In genomic region chr12:92737855-92738850, GRCh38 we compare ENCODE assay signal across 26 cellular contexts. TPM values are rescaled to one million over a fixed set of nuclear protein-coding genes. Genes with fewer than 3 reads are reported as not detected.
"Had no signal": no experiment of that assay in that cellular context is flagged by ENCODE, and none has a peak within 500 bp of the region (broad histone marks: within the 10 kb centered on the region; RNA-seq: fewer than 3 reads in every experiment).

No MANE protein-coding gene starts in this region.

- ATAC-seq: effector memory CD8-positive, alpha-beta T cell; left colon; naive thymus-derived CD8-positive, alpha-beta T cell; sciatic nerve; stimulated activated naive B cell treated with anti-CD40 and anti-IgM and Interleukin-4, amounts not matched to agents 10 μg/mL and 1 μg/mL and 100 μg/mL, for 72 hours; stimulated activated naive CD8-positive, alpha-beta T cell treated with anti-CD3 and anti-CD28 coated beads, Interleukin-15, amount 100 ng/mL, for 72 hours; upper lobe of right lung had no signal

- DNase-seq: effector memory CD8-positive, alpha-beta T cell; foreskin keratinocyte; head of caudate nucleus; left colon; left ventricle myocardium superior; mesenchymal stem cell; midbrain; naive thymus-derived CD8-positive, alpha-beta T cell; occipital lobe; retina; stimulated activated CD4-positive, alpha-beta T cell treated with anti-CD3 and anti-CD28 coated beads, Interleukin-2, amount 100 ng/mL, for 24 hours; stimulated activated CD4-positive, alpha-beta T cell treated with anti-CD3 and anti-CD28 coated beads, Interleukin-4, amount 100 ng/mL, for 4 hours; stimulated activated naive B cell treated with anti-CD40 and anti-IgM and Interleukin-4, amounts not matched to agents 10 μg/mL and 1 μg/mL and 100 μg/mL, for 72 hours; stimulated activated naive CD8-positive, alpha-beta T cell treated with anti-CD3 and anti-CD28 coated beads, Interleukin-15, amount 100 ng/mL, for 72 hours; testis; upper lobe of right lung had no signal

- H3K27me3 Mint-ChIP-seq: stimulated activated naive B cell treated with anti-CD40 and anti-IgM and Interleukin-4, amounts not matched to agents 10 μg/mL and 1 μg/mL and 100 μg/mL, for 72 hours had no signal

- H3K27me3 ChIP-seq: hepatocyte, testis, tibial nerve, upper lobe of right lung, vagina had no signal

- H3K9me3 Mint-ChIP-seq: effector memory CD8-positive, alpha-beta T cell; stimulated activated naive B cell treated with anti-CD40 and anti-IgM and Interleukin-4, amounts not matched to agents 10 μg/mL and 1 μg/mL and 100 μg/mL, for 72 hours; stimulated activated naive CD8-positive, alpha-beta T cell treated with anti-CD3 and anti-CD28 coated beads, Interleukin-15, amount 100 ng/mL, for 72 hours had no signal

- H3K27ac Mint-ChIP-seq: effector memory CD8-positive, alpha-beta T cell; stimulated activated naive B cell treated with anti-CD40 and anti-IgM and Interleukin-4, amounts not matched to agents 10 μg/mL and 1 μg/mL and 100 μg/mL, for 72 hours had no signal

- H3K36me3 ChIP-seq: tibial nerve, upper lobe of right lung, vagina had no signal

- H3K4me1 ChIP-seq: foreskin keratinocyte, testis had no signal

- H3K27ac ChIP-seq: foreskin keratinocyte, hepatocyte, psoas muscle, skin epidermis, testis, tibial nerve, upper lobe of right lung, vagina had no signal

- H3K79me2 ChIP-seq: hepatocyte had no signal

- H3K4me3 ChIP-seq: hepatocyte, lung, psoas muscle, skin epidermis, testis, tibial nerve, upper lobe of right lung, vagina had no signal

- H3K4me2 ChIP-seq: hepatocyte had no signal

- H3K4me1 Mint-ChIP-seq: stimulated activated naive CD8-positive, alpha-beta T cell treated with anti-CD3 and anti-CD28 coated beads, Interleukin-15, amount 100 ng/mL, for 72 hours had no signal

- H3K4me3 Mint-ChIP-seq: effector memory CD8-positive, alpha-beta T cell; naive thymus-derived CD8-positive, alpha-beta T cell; stimulated activated naive B cell treated with anti-CD40 and anti-IgM and Interleukin-4, amounts not matched to agents 10 μg/mL and 1 μg/mL and 100 μg/mL, for 72 hours; stimulated activated naive CD8-positive, alpha-beta T cell treated with anti-CD3 and anti-CD28 coated beads, Interleukin-15, amount 100 ng/mL, for 72 hours had no signal

- H3K9me3 ChIP-seq: psoas muscle, testis, tibial nerve, upper lobe of right lung, vagina had no signal

- H3K36me3 Mint-ChIP-seq: naive thymus-derived CD8-positive, alpha-beta T cell had no signal

- H2AFZ ChIP-seq: hepatocyte had no signal

RNA-seq across cellular contexts. Expression of gene PLEKHG7, which starts 35.4 kb away (rescaled TPM):
- total RNA-seq: foreskin keratinocyte; kidney epithelial cell; left ventricle myocardium superior; naive thymus-derived CD8-positive, alpha-beta T cell; occipital lobe; psoas muscle; subcutaneous adipose tissue; upper lobe of right lung; vagina had no signal
- polyA plus RNA-seq: foreskin keratinocyte; naive thymus-derived CD8-positive, alpha-beta T cell; neural cell; psoas muscle had no signal
